In the genomic region with DNA sequence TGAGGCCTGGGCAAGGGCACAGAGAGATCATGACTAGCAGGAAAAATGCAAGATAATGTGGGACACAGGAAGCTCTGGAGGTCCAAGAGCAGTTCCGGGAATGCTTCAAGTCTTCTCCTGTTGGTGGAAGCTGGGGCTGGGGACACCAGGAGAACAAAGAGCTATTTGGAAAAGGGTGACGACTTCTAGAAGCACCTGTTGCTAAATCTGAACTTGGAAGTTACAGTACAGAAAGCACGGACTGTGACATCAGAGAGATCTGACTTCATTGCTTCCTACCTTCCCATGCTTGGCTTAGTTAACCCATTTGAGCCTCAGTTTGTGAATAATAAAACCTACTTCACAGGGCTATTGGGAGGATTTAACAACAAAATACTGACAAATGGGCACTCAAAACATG, we compare ENCODE assay signal across 18 cellular contexts.
"Had no signal": no experiment of that assay in that cellular context is flagged by ENCODE, and none has a peak within 500 bp of the region (broad histone marks: within the 10 kb centered on the region; RNA-seq: fewer than 3 reads in every experiment).

No MANE protein-coding gene starts in this region.

- DNase-seq: activated CD4-positive, alpha-beta T cell treated with anti-CD3 and anti-CD28 coated beads for 48 hours; activated CD4-positive, alpha-beta T cell treated with anti-CD3 and anti-CD28 coated beads, Interleukin-2, amount 50 U/mL, for 48 hours; activated CD8-positive, alpha-beta memory T cell treated with anti-CD3 and anti-CD28 coated beads for 24 hours; activated effector memory CD4-positive, alpha-beta T cell treated with Interleukin-2 at 50 U/mL for 16 hours; activated naive CD4-positive, alpha-beta T cell treated with Interleukin-2 at 50 U/mL for 16 hours; anterior cingulate cortex; cerebellar nuclear complex; cortex of kidney; effector memory CD8-positive, alpha-beta T cell; glutamatergic neuron; left cardiac atrium; left ventricle myocardium superior; naive thymus-derived CD8-positive, alpha-beta T cell; right cardiac atrium; stimulated activated CD4-positive, alpha-beta T cell treated with anti-CD3 and anti-CD28 coated beads, Interleukin-4, amount 100 ng/mL, for 24 hours; T-helper 9 cell had no signal

- H3K36me3 ChIP-seq: cardiac muscle cell had no signal

- H3K27ac ChIP-seq: cardiac muscle cell, VCaP had no signal

- H3K4me3 ChIP-seq: cardiac muscle cell had no signal

- H3K27me3 ChIP-seq: cardiac muscle cell had no signal
